In genomic region chr11:94011478-94011877, GRCh38 we compare ENCODE assay signal across 21 cellular contexts. TPM values are rescaled to one million over a fixed set of nuclear protein-coding genes. Genes with fewer than 3 reads are reported as not detected.
"Had no signal": no experiment of that assay in that cellular context is flagged by ENCODE, and none has a peak within 500 bp of the region (broad histone marks: within the 10 kb centered on the region; RNA-seq: fewer than 3 reads in every experiment).

No MANE protein-coding gene starts in this region.

- DNase-seq: colonic mucosa; dermis blood vessel endothelial cell; gastrocnemius medialis; heart right ventricle; hypothalamus; left ventricle myocardium inferior; lower lobe of right lung; mesenchymal stem cell; midbrain; nucleus accumbens; ovary; right cardiac atrium; small intestine; stimulated activated CD4-positive, alpha-beta T cell treated with anti-CD3 and anti-CD28 coated beads, Interleukin-2, amount 100 ng/mL, for 48 hours; stimulated activated naive CD4-positive, alpha-beta T cell treated with Interleukin-2 at 50 U/mL for 16 hours; uterus had no signal

- H3K36me3 ChIP-seq: colonic mucosa, gastrocnemius medialis, heart right ventricle, left ventricle myocardium inferior, lower lobe of right lung, neural progenitor cell, ovary, uterus had no signal

- H3K36me3 Mint-ChIP-seq: natural killer cell treated with Interleukin-12 subunit alpha and Interleukin-12 subunit beta and Interleukin-15 and Interleukin-18, amount 100 ng/mL, for 72 hours; neural progenitor cell; type B pancreatic cell had no signal

- H3K4me3 ChIP-seq: colonic mucosa, gastrocnemius medialis, heart right ventricle, left ventricle myocardium inferior, lower lobe of right lung, neural progenitor cell, ovary, uterus had no signal

- H3K27ac Mint-ChIP-seq: natural killer cell treated with Interleukin-12 subunit alpha and Interleukin-12 subunit beta and Interleukin-15 and Interleukin-18, amount 100 ng/mL, for 72 hours; neural progenitor cell; progenitor cell of endocrine pancreas; type B pancreatic cell had no signal

- H3K27ac ChIP-seq: colonic mucosa, gastrocnemius medialis, heart right ventricle, left ventricle myocardium inferior, lower lobe of right lung, neural progenitor cell, ovary, uterus had no signal

- H3K4me3 Mint-ChIP-seq: natural killer cell treated with Interleukin-12 subunit alpha and Interleukin-12 subunit beta and Interleukin-15 and Interleukin-18, amount 100 ng/mL, for 72 hours; neural progenitor cell; type B pancreatic cell had no signal

- H3K4me1 ChIP-seq: colonic mucosa, gastrocnemius medialis, heart right ventricle, left ventricle myocardium inferior, lower lobe of right lung, neural progenitor cell, uterus had no signal

- H3K27me3 ChIP-seq: colonic mucosa, gastrocnemius medialis, neural progenitor cell, ovary, uterus had no signal

- H3K4me1 Mint-ChIP-seq: neural progenitor cell had no signal

- ATAC-seq: gastrocnemius medialis; heart right ventricle; lower lobe of right lung; natural killer cell treated with Interleukin-12 subunit alpha and Interleukin-12 subunit beta and Interleukin-15 and Interleukin-18, amount 100 ng/mL, for 72 hours; right cardiac atrium had no signal

- H3K9me3 Mint-ChIP-seq: neural progenitor cell, type B pancreatic cell had no signal

- H3K9me3 ChIP-seq: colonic mucosa, gastrocnemius medialis, lower lobe of right lung, ovary, uterus had no signal

RNA-seq across cellular contexts. Expression of gene HEPHL1, which starts 9.7 kb away (rescaled TPM):
- total RNA-seq: colonic mucosa; dermis blood vessel endothelial cell; fibroblast of lung; gastrocnemius medialis; heart right ventricle; left ventricle myocardium inferior; lower lobe of right lung; natural killer cell treated with Interleukin-12 subunit alpha and Interleukin-12 subunit beta and Interleukin-15 and Interleukin-18, amount 100 ng/mL, for 72 hours; ovary; progenitor cell of endocrine pancreas; right cardiac atrium; uterus had no signal
